ENCODE assay signal across 1 cellular context in genomic region chr4:150805183-150806025, GRCh38.
TF ChIP-seq lines count a peak whose summit lies in the region.

No MANE protein-coding gene starts in this region.

TF ChIP-seq in HepG2, 621 proteins besides CTCF, POLR2A, EP300 and RAD21 (continued from another document):
- peak; percentile 96 for TF ChIP-seq ZNF512 (CRISPR knock-in tag; IDR thresholded peaks at IDR 0.05)
